In the genomic region with DNA sequence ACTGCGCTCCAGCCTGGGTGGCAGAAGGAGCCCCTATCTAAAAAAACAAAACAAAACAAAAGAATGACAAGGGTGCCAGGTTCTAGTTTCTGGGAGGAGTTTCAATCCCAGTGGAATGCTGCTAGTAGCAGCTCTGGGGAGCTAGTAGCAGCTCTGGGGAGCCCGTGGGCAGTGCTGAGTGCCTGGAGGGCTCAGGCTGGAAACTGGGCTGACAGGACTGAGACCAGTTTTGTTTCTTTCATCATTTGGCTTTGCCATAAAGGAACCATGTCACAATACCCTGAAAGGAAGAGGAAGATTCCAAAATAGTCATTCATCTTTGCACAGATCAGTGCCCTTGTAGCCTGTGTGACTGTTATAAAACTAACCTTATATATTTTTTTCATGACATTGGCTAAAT, we compare ENCODE assay signal across 1 cellular context.
TF ChIP-seq lines count a peak whose summit lies in the region.

No MANE protein-coding gene starts in this region.

TF ChIP-seq in GM23338, 12 proteins besides CTCF, POLR2A, EP300 and RAD21 (continued from another document):
- TF ChIP-seq, protein P1, sequence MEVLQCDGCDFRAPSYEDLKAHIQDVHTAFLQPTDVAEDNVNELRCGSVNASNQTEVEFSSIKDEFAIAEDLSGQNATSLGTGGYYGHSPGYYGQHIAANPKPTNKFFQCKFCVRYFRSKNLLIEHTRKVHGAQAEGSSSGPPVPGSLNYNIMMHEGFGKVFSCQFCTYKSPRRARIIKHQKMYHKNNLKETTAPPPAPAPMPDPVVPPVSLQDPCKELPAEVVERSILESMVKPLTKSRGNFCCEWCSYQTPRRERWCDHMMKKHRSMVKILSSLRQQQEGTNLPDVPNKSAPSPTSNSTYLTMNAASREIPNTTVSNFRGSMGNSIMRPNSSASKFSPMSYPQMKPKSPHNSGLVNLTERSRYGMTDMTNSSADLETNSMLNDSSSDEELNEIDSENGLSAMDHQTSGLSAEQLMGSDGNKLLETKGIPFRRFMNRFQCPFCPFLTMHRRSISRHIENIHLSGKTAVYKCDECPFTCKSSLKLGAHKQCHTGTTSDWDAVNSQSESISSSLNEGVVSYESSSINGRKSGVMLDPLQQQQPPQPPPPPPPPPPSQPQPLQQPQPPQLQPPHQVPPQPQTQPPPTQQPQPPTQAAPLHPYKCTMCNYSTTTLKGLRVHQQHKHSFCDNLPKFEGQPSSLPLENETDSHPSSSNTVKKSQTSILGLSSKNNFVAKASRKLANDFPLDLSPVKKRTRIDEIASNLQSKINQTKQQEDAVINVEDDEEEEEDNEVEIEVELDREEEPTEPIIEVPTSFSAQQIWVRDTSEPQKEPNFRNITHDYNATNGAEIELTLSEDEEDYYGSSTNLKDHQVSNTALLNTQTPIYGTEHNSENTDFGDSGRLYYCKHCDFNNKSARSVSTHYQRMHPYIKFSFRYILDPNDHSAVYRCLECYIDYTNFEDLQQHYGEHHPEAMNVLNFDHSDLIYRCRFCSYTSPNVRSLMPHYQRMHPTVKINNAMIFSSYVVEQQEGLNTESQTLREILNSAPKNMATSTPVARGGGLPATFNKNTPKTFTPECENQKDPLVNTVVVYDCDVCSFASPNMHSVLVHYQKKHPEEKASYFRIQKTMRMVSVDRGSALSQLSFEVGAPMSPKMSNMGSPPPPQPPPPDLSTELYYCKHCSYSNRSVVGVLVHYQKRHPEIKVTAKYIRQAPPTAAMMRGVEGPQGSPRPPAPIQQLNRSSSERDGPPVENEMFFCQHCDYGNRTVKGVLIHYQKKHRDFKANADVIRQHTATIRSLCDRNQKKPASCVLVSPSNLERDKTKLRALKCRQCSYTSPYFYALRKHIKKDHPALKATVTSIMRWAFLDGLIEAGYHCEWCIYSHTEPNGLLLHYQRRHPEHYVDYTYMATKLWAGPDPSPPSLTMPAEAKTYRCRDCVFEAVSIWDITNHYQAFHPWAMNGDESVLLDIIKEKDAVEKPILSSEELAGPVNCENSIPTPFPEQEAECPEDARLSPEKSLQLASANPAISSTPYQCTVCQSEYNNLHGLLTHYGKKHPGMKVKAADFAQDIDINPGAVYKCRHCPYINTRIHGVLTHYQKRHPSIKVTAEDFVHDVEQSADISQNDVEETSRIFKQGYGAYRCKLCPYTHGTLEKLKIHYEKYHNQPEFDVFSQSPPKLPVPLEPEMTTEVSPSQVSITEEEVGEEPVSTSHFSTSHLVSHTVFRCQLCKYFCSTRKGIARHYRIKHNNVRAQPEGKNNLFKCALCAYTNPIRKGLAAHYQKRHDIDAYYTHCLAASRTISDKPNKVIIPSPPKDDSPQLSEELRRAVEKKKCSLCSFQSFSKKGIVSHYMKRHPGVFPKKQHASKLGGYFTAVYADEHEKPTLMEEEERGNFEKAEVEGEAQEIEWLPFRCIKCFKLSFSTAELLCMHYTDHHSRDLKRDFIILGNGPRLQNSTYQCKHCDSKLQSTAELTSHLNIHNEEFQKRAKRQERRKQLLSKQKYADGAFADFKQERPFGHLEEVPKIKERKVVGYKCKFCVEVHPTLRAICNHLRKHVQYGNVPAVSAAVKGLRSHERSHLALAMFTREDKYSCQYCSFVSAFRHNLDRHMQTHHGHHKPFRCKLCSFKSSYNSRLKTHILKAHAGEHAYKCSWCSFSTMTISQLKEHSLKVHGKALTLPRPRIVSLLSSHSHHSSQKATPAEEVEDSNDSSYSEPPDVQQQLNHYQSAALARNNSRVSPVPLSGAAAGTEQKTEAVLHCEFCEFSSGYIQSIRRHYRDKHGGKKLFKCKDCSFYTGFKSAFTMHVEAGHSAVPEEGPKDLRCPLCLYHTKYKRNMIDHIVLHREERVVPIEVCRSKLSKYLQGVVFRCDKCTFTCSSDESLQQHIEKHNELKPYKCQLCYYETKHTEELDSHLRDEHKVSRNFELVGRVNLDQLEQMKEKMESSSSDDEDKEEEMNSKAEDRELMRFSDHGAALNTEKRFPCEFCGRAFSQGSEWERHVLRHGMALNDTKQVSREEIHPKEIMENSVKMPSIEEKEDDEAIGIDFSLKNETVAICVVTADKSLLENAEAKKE (CRISPR knock-in tag; IDR thresholded peaks at IDR 0.05): no peak
- TF ChIP-seq, protein P2, sequence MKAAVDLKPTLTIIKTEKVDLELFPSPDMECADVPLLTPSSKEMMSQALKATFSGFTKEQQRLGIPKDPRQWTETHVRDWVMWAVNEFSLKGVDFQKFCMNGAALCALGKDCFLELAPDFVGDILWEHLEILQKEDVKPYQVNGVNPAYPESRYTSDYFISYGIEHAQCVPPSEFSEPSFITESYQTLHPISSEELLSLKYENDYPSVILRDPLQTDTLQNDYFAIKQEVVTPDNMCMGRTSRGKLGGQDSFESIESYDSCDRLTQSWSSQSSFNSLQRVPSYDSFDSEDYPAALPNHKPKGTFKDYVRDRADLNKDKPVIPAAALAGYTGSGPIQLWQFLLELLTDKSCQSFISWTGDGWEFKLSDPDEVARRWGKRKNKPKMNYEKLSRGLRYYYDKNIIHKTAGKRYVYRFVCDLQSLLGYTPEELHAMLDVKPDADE (IDR thresholded peaks at IDR 0.05): no peak
- TF ChIP-seq EZH2 (IDR thresholded peaks at IDR 0.05; ENCODE audit: low read depth, unreplicated experiment) (no peak), JUNB (IDR thresholded peaks at IDR 0.05; ENCODE audit: unreplicated experiment) (no peak)
- TF ChIP-seq, protein P3, sequence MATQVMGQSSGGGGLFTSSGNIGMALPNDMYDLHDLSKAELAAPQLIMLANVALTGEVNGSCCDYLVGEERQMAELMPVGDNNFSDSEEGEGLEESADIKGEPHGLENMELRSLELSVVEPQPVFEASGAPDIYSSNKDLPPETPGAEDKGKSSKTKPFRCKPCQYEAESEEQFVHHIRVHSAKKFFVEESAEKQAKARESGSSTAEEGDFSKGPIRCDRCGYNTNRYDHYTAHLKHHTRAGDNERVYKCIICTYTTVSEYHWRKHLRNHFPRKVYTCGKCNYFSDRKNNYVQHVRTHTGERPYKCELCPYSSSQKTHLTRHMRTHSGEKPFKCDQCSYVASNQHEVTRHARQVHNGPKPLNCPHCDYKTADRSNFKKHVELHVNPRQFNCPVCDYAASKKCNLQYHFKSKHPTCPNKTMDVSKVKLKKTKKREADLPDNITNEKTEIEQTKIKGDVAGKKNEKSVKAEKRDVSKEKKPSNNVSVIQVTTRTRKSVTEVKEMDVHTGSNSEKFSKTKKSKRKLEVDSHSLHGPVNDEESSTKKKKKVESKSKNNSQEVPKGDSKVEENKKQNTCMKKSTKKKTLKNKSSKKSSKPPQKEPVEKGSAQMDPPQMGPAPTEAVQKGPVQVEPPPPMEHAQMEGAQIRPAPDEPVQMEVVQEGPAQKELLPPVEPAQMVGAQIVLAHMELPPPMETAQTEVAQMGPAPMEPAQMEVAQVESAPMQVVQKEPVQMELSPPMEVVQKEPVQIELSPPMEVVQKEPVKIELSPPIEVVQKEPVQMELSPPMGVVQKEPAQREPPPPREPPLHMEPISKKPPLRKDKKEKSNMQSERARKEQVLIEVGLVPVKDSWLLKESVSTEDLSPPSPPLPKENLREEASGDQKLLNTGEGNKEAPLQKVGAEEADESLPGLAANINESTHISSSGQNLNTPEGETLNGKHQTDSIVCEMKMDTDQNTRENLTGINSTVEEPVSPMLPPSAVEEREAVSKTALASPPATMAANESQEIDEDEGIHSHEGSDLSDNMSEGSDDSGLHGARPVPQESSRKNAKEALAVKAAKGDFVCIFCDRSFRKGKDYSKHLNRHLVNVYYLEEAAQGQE (IDR thresholded peaks at IDR 0.05; ENCODE audit: unreplicated experiment): no peak
